8 cellular contexts compared by ENCODE assay signal in genomic region chr12:42085596-42085995, GRCh38.
"Had no signal": no experiment of that assay in that cellular context is flagged by ENCODE, and none has a peak within 500 bp of the region (broad histone marks: within the 10 kb centered on the region; RNA-seq: fewer than 3 reads in every experiment).

No MANE protein-coding gene starts in this region.

- H3K9me3 ChIP-seq: HAP-1 had no signal

- FAIRE-seq: H1, HepG2, HTR-8/SVneo had no signal

- ATAC-seq: GM23338, HCT116, HepG2 had no signal

- H3K4me3 ChIP-seq: GM23338, HAP-1 had no signal

- DNase-seq: H7, KG1 had no signal
